Comparison of ENCODE assay signal across 1 cellular context in the genomic region with DNA sequence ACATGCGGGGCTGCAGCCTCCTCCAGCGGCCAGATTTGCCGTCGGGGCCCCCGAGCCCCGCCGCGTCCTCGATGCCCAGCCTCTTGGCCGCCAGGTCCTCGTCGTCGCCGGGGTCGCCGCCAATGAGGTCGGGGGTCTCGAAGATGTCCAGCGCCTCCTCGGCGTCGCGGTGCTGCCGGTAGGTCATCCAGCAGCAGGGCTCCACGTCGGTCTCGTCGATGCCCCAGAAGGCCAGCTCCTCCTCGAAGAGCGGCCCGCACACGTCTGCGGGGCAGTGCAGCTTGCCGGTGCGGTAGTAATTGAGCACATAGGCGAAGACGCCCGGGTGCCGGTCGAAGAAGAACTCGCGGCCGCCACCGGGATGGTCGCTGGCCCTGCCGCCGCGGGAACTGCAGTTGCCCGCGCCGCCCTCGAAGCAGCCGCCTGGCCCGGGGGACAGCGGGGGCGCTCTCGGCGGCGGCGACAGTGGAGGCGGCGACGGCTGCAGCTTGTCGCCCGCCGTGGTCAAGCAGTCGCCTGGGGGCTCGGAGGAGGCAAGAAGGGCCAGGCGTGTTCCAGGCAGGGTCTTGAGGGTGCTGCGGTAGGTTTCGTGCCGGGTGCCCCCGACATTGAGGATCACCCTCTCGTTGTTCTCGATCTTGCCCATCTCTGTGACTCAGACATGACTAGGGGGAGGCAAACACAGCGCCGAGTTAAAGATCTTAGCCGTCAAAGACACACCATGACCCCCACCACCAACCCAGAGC.
TF ChIP-seq lines count a peak whose summit lies in the region.

No MANE protein-coding gene starts in this region.

TF ChIP-seq in WTC11, 78 proteins besides CTCF, POLR2A, EP300 and RAD21 (continued from another document):
- peak; percentile 66; the same call in 1 of the 2 replicates for TF ChIP-seq FOXP1 (CRISPR knock-in tag; IDR thresholded peaks at IDR 0.05; ENCODE audit: borderline replicate concordance)
- 0 out of 2 replicates have a peak, but pooled peaks have one; percentile 59 for TF ChIP-seq ATF1 (CRISPR knock-in tag; IDR thresholded peaks at IDR 0.05)
- no peak for TF ChIP-seq CDX4 (CRISPR knock-in tag; IDR thresholded peaks at IDR 0.05; ENCODE audit: borderline replicate concordance)
- TF ChIP-seq, protein P1, sequence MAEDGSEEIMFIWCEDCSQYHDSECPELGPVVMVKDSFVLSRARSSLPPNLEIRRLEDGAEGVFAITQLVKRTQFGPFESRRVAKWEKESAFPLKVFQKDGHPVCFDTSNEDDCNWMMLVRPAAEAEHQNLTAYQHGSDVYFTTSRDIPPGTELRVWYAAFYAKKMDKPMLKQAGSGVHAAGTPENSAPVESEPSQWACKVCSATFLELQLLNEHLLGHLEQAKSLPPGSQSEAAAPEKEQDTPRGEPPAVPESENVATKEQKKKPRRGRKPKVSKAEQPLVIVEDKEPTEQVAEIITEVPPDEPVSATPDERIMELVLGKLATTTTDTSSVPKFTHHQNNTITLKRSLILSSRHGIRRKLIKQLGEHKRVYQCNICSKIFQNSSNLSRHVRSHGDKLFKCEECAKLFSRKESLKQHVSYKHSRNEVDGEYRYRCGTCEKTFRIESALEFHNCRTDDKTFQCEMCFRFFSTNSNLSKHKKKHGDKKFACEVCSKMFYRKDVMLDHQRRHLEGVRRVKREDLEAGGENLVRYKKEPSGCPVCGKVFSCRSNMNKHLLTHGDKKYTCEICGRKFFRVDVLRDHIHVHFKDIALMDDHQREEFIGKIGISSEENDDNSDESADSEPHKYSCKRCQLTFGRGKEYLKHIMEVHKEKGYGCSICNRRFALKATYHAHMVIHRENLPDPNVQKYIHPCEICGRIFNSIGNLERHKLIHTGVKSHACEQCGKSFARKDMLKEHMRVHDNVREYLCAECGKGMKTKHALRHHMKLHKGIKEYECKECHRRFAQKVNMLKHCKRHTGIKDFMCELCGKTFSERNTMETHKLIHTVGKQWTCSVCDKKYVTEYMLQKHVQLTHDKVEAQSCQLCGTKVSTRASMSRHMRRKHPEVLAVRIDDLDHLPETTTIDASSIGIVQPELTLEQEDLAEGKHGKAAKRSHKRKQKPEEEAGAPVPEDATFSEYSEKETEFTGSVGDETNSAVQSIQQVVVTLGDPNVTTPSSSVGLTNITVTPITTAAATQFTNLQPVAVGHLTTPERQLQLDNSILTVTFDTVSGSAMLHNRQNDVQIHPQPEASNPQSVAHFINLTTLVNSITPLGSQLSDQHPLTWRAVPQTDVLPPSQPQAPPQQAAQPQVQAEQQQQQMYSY (CRISPR knock-in tag; IDR thresholded peaks at IDR 0.05) = no peak
